10 cellular contexts compared by ENCODE assay signal in the genomic region with DNA sequence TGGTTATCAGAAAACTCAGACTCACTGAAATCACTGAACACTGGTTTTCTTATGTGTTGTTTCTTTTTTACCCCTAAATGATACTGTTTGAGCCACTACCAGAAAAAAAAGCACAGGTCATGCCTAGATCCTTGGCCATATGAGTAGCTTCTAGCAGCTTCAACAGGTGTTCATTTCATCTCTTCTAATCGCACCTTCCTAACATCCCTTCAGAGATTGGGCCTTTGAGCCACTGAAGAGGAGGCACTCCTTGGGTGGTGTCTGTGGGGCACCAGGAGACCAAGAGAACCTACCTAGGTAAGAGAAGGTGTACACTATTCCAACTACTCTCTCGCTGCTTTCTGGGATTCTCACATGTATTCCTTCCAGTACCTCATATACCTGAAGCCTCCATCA. TPM values are rescaled to one million over a fixed set of nuclear protein-coding genes. Genes with fewer than 3 reads are reported as not detected.
DNase-seq lines count a peak whose midpoint lies in the region; ATAC-seq, FAIRE-seq and TF ChIP-seq lines count a peak whose summit lies in the region.
"Had no signal": no experiment of that assay in that cellular context is flagged by ENCODE, and none has a peak within 500 bp of the region (broad histone marks: within the 10 kb centered on the region; RNA-seq: fewer than 3 reads in every experiment).

No MANE protein-coding gene starts in this region.

- H3K9me3 Mint-ChIP-seq in activated CD4-positive, alpha-beta T cell treated with anti-CD3 and anti-CD28 coated beads, Interleukin-2, amount 10 ng/mL, durations not matched to agents 7 days and 5 days = no peaks in the 10 kb centered on the region
- no peaks in the 10 kb centered on the region for H3K9me3 Mint-ChIP-seq in activated naive CD8-positive, alpha-beta T cell treated with anti-CD3 and anti-CD28 coated beads, Interleukin-2, amount 50 U/mL, for 24 hours
- H3K9me3 Mint-ChIP-seq: mesothelial cell of epicardium had no signal

- peak overlapping the region; percentile 83 for H3K27ac Mint-ChIP-seq in activated CD4-positive, alpha-beta T cell treated with anti-CD3 and anti-CD28 coated beads, Interleukin-2, amount 10 ng/mL, durations not matched to agents 7 days and 5 days
- H3K27ac Mint-ChIP-seq in activated naive CD8-positive, alpha-beta T cell treated with anti-CD3 and anti-CD28 coated beads, Interleukin-2, amount 50 U/mL, for 24 hours = peak overlapping the region; percentile 29

- peak overlapping the region; percentile 80 to 87 for H3K27ac ChIP-seq in left lung

- POLR2A ChIA-PET in activated CD4-positive, alpha-beta T cell treated with anti-CD3 and anti-CD28 coated beads, Interleukin-2, amount 10 ng/mL, durations not matched to agents 7 days and 5 days (lab: Charles Lee) = interaction anchor here (0.6 kb wide), 1 partner anchor 47 kb away, joined by 3 read pairs; no protein-coding TSS in a partner anchor

- FAIRE-seq in GM12892 (lab: Jason Lieb, UNC) = no peak
- FAIRE-seq: colon had no signal

- H3K4me3 Mint-ChIP-seq in activated CD4-positive, alpha-beta T cell treated with anti-CD3 and anti-CD28 coated beads, Interleukin-2, amount 10 ng/mL, durations not matched to agents 7 days and 5 days = peak overlapping the region; percentile 90
- peak overlapping the region; percentile 94 for H3K4me3 Mint-ChIP-seq in activated naive CD8-positive, alpha-beta T cell treated with anti-CD3 and anti-CD28 coated beads, Interleukin-2, amount 50 U/mL, for 24 hours

- intact Hi-C loops in left lung (cut with DNase I) = no loop called here

- H3K36me3 Mint-ChIP-seq in activated CD4-positive, alpha-beta T cell treated with anti-CD3 and anti-CD28 coated beads, Interleukin-2, amount 10 ng/mL, durations not matched to agents 7 days and 5 days (ENCODE audit: low read depth) = peaks cover 26% of the 10 kb centered on the region
- H3K36me3 Mint-ChIP-seq in activated naive CD8-positive, alpha-beta T cell treated with anti-CD3 and anti-CD28 coated beads, Interleukin-2, amount 50 U/mL, for 24 hours (ENCODE audit: low read depth) = peaks cover 11% of the 10 kb centered on the region
- H3K36me3 Mint-ChIP-seq: mesothelial cell of epicardium had no signal

- no peak for TF ChIP-seq CTCF in left lung (IDR thresholded peaks at IDR 0.05)

- CTCF ChIA-PET in activated CD4-positive, alpha-beta T cell treated with anti-CD3 and anti-CD28 coated beads, Interleukin-2, amount 10 ng/mL, durations not matched to agents 7 days and 5 days (lab: Charles Lee) = interaction anchor here (0.7 to 0.8 kb wide), 2 partner anchors 87 to 288 kb away, joined by 3 read pairs; no protein-coding TSS in a partner anchor

- H3K4me1 Mint-ChIP-seq in activated CD4-positive, alpha-beta T cell treated with anti-CD3 and anti-CD28 coated beads, Interleukin-2, amount 10 ng/mL, durations not matched to agents 7 days and 5 days = peaks cover 59% of the 10 kb centered on the region
- peaks cover 58% of the 10 kb centered on the region for H3K4me1 Mint-ChIP-seq in activated naive CD8-positive, alpha-beta T cell treated with anti-CD3 and anti-CD28 coated beads, Interleukin-2, amount 50 U/mL, for 24 hours

- peak overlapping the region in 1 of 2 donors; percentile 71 for H3K4me3 ChIP-seq in left lung

- no peak for ATAC-seq in activated naive CD8-positive, alpha-beta T cell treated with anti-CD3 and anti-CD28 coated beads, Interleukin-2, amount 50 U/mL, for 24 hours
- ATAC-seq in left lung (no peak), GM21825 (IDR thresholded peaks at IDR 0.05; ENCODE audit: unreplicated experiment) (no peak)

- no peak for DNase-seq in activated CD4-positive, alpha-beta T cell treated with anti-CD3 and anti-CD28 coated beads, Interleukin-2, amount 10 ng/mL, durations not matched to agents 7 days and 5 days
- no peak for DNase-seq in activated CD4-positive, alpha-beta T cell treated with anti-CD3 and anti-CD28 coated beads for 48 hours
- DNase-seq in activated naive CD8-positive, alpha-beta T cell treated with anti-CD3 and anti-CD28 coated beads, Interleukin-2, amount 50 U/mL, for 24 hours = no peak
- DNase-seq in left lung (no peak), superior temporal gyrus (ENCODE audit: extremely low spot score) (peak; percentile 49), GM12892 (ENCODE audit: insufficient read length) (no peak), RPMI8226 (no peak)

- no peaks in the 10 kb centered on the region for H3K9me3 ChIP-seq in left lung

- no peak for TF ChIP-seq POLR2A in GM12892 (IDR thresholded peaks at IDR 0.05; ENCODE audit: low read depth, low read length)

- peaks cover 39 to 71% of the 10 kb centered on the region in 2 donors for H3K4me1 ChIP-seq in left lung

- H3K27me3 Mint-ChIP-seq in activated CD4-positive, alpha-beta T cell treated with anti-CD3 and anti-CD28 coated beads, Interleukin-2, amount 10 ng/mL, durations not matched to agents 7 days and 5 days = peaks cover 12% of the 10 kb centered on the region
- peaks cover 5% of the 10 kb centered on the region for H3K27me3 Mint-ChIP-seq in activated naive CD8-positive, alpha-beta T cell treated with anti-CD3 and anti-CD28 coated beads, Interleukin-2, amount 50 U/mL, for 24 hours

- peaks cover 0 to 32% of the 10 kb centered on the region in 2 donors for H3K27me3 ChIP-seq in left lung

- H3K36me3 ChIP-seq in left lung = no peaks in the 10 kb centered on the region

RNA-seq across cellular contexts. Expression of a gene that starts 2.5 kb away (rescaled TPM):
- 10 to 100 TPM; 26.6 to 30.4 TPM for total RNA-seq in activated CD4-positive, alpha-beta T cell treated with anti-CD3 and anti-CD28 coated beads, Interleukin-2, amount 10 ng/mL, durations not matched to agents 7 days and 5 days
- 100 to 1,000 TPM; 107 to 132 TPM for total RNA-seq in left lung
- 13.3 TPM for polyA plus RNA-seq in GM12892 (2012; ENCODE audit: missing spikeins)
